In genomic region chr3:169509359-169509758, GRCh38 we compare ENCODE assay signal across 1 cellular context.
TF ChIP-seq lines count a peak whose summit lies in the region.

No MANE protein-coding gene starts in this region.

TF ChIP-seq in HepG2, 621 proteins besides CTCF, POLR2A, EP300 and RAD21 (continued from another document):
- TF ChIP-seq PRDM15 (CRISPR knock-in tag; IDR thresholded peaks at IDR 0.05) (no peak), ZNF576 (CRISPR knock-in tag; IDR thresholded peaks at IDR 0.05) (no peak), ZFP36 (IDR thresholded peaks at IDR 0.05; ENCODE audit: borderline replicate concordance, low read depth, low read length, partially characterized antibody) (no peak), RXRB (CRISPR knock-in tag; IDR thresholded peaks at IDR 0.05; ENCODE audit: borderline replicate concordance) (no peak)
